Comparison of ENCODE assay signal across 1 cellular context in the genomic region with DNA sequence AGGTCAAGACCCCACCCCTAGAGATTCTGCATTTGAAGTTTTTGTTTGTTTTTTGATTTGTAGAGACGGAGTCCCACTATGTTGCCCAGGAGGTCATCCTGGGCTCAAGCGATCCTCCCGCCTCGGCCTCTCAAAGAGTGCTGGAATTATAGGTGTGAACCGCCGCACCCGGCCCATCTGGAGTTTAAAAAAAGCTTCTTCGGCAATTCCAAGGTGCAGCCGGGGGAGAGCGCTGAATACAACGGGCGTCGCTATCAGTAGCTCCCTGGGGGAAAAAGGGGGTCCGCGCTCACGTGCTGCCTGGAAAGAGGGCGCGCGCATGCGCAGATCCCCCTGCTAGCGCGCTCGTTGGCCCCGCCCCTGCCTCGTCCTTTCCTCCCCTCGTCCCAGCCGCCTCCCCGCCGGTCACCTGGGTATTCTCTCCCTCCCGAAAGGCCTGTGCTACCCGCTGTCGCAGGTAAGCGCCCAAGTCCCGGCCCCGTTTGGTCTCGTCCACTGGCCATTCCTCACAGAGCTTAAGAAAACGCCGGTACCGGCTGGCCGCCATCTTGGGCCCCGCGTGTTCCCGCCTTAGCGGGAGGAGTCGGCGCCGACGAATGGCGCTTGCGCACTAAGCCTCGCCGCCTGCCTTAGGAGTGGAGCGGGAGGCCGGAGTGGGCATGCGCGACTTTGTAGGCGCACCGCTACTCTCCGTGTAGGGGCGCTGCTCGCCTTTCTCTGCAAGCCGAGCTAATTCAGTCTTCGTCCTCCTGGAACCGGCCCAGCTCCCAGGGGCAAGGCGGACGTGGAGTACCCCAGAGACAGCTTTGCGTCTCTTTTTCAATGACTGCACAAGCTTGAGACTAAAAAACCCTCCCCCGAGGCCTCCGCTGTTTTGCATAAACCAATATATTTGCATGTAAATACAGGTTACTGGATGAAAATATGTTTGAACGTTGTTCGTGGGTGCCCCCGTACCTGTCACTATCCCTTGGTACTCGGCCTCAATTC.
TF ChIP-seq lines count a peak whose summit lies in the region.

UQCC2 (minus strand) TSS at position 561 of the 990 bp plus-strand sequence; CDS start at position 547, 14 bp downstream.

TF ChIP-seq in HepG2, 621 proteins besides CTCF, POLR2A, EP300 and RAD21 (continued from another document and continues in another):
- no peak for TF ChIP-seq ZNF562 (CRISPR knock-in tag; IDR thresholded peaks at IDR 0.05; ENCODE audit: borderline replicate concordance)
- TF ChIP-seq ZSCAN25 (CRISPR knock-in tag; IDR thresholded peaks at IDR 0.05), result no peak
- no peak for TF ChIP-seq SP2 (CRISPR knock-in tag; IDR thresholded peaks at IDR 0.05)
- no peak for TF ChIP-seq SOX13 (IDR thresholded peaks at IDR 0.05)
- TF ChIP-seq SOX13 (CRISPR knock-in tag; conservative IDR thresholded peaks at IDR 0.05 in 1 of 2, IDR thresholded peaks at IDR 0.05 in 1 of 2), result no peak; a peak in 1 of 4 replicates
- TF ChIP-seq ZSCAN21 (CRISPR knock-in tag; IDR thresholded peaks at IDR 0.05; ENCODE audit: borderline replicate concordance), result peak; percentile 84
- TF ChIP-seq SIX1 (CRISPR knock-in tag; IDR thresholded peaks at IDR 0.05; ENCODE audit: borderline replicate concordance), result peak; percentile 30; the same call in 1 of the 2 replicates
- TF ChIP-seq, protein P1, sequence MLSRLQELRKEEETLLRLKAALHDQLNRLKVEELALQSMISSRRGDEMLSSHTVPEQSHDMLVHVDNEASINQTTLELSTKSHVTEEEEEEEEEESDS (CRISPR knock-in tag; IDR thresholded peaks at IDR 0.05; ENCODE audit: borderline replicate concordance), result peak; percentile 96
- no peak for TF ChIP-seq CENPX (CRISPR knock-in tag; IDR thresholded peaks at IDR 0.05)
- peak; percentile 82 for TF ChIP-seq MEF2D (CRISPR knock-in tag; IDR thresholded peaks at IDR 0.05)
- TF ChIP-seq MED13 (CRISPR knock-in tag; IDR thresholded peaks at IDR 0.05), result peak; percentile 74
- peak; percentile 96 for TF ChIP-seq ZNF891 (CRISPR knock-in tag; IDR thresholded peaks at IDR 0.05)
- peak; percentile 98 for TF ChIP-seq ZSCAN31 (CRISPR knock-in tag; IDR thresholded peaks at IDR 0.05; ENCODE audit: low read depth)
- TF ChIP-seq, protein P2, sequence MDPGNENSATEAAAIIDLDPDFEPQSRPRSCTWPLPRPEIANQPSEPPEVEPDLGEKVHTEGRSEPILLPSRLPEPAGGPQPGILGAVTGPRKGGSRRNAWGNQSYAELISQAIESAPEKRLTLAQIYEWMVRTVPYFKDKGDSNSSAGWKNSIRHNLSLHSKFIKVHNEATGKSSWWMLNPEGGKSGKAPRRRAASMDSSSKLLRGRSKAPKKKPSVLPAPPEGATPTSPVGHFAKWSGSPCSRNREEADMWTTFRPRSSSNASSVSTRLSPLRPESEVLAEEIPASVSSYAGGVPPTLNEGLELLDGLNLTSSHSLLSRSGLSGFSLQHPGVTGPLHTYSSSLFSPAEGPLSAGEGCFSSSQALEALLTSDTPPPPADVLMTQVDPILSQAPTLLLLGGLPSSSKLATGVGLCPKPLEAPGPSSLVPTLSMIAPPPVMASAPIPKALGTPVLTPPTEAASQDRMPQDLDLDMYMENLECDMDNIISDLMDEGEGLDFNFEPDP (CRISPR knock-in tag; conservative IDR thresholded peaks at IDR 0.05), result no peak
- TF ChIP-seq FIP1L1 (IDR thresholded peaks at IDR 0.05; ENCODE audit: borderline replicate concordance, insufficient read depth, low read depth, low read length), result 0 out of 2 replicates have a peak, but pooled peaks have one; percentile 35
- no peak; the same call in 1 of the 2 replicates for TF ChIP-seq HDAC1 (CRISPR knock-in tag; IDR thresholded peaks at IDR 0.05)
- TF ChIP-seq TMF1 (CRISPR knock-in tag; IDR thresholded peaks at IDR 0.05; ENCODE audit: low read depth), result 0 out of 2 replicates have a peak, but pooled peaks have one; percentile 83
- TF ChIP-seq ZNF501 (CRISPR knock-in tag; IDR thresholded peaks at IDR 0.05), result peak; percentile 99
- TF ChIP-seq ZNF547 (CRISPR knock-in tag; IDR thresholded peaks at IDR 0.05), result peak; percentile 99
- no peak for TF ChIP-seq SRSF4 (IDR thresholded peaks at IDR 0.05; ENCODE audit: low read depth, low read length, poor library complexity, severe bottlenecking)
- TF ChIP-seq ARNTL (CRISPR knock-in tag; IDR thresholded peaks at IDR 0.05), result peak; percentile 80
- TF ChIP-seq ETV5 (CRISPR knock-in tag; IDR thresholded peaks at IDR 0.05; ENCODE audit: borderline replicate concordance), result peak; percentile 14; the same call in 1 of the 2 replicates
- TF ChIP-seq FOXC1 (CRISPR knock-in tag; IDR thresholded peaks at IDR 0.05; ENCODE audit: borderline replicate concordance), result peak; percentile 90; the same call in 1 of the 2 replicates
- TF ChIP-seq RNF2 (conservative IDR thresholded peaks at IDR 0.05; ENCODE audit: low read depth), result peak; percentile 92
- TF ChIP-seq, protein P3, sequence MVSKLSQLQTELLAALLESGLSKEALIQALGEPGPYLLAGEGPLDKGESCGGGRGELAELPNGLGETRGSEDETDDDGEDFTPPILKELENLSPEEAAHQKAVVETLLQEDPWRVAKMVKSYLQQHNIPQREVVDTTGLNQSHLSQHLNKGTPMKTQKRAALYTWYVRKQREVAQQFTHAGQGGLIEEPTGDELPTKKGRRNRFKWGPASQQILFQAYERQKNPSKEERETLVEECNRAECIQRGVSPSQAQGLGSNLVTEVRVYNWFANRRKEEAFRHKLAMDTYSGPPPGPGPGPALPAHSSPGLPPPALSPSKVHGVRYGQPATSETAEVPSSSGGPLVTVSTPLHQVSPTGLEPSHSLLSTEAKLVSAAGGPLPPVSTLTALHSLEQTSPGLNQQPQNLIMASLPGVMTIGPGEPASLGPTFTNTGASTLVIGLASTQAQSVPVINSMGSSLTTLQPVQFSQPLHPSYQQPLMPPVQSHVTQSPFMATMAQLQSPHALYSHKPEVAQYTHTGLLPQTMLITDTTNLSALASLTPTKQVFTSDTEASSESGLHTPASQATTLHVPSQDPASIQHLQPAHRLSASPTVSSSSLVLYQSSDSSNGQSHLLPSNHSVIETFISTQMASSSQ (IDR thresholded peaks at IDR 0.05; ENCODE audit: low read depth), result no peak
- TF ChIP-seq, protein P3 (CRISPR knock-in tag; IDR thresholded peaks at IDR 0.05; ENCODE audit: borderline replicate concordance), result peak; percentile 55; the same call in 1 of the 2 replicates
- peak; percentile 84; the same call in 1 of the 2 replicates for TF ChIP-seq KLF11 (CRISPR knock-in tag; IDR thresholded peaks at IDR 0.05)
- TF ChIP-seq, protein P4, sequence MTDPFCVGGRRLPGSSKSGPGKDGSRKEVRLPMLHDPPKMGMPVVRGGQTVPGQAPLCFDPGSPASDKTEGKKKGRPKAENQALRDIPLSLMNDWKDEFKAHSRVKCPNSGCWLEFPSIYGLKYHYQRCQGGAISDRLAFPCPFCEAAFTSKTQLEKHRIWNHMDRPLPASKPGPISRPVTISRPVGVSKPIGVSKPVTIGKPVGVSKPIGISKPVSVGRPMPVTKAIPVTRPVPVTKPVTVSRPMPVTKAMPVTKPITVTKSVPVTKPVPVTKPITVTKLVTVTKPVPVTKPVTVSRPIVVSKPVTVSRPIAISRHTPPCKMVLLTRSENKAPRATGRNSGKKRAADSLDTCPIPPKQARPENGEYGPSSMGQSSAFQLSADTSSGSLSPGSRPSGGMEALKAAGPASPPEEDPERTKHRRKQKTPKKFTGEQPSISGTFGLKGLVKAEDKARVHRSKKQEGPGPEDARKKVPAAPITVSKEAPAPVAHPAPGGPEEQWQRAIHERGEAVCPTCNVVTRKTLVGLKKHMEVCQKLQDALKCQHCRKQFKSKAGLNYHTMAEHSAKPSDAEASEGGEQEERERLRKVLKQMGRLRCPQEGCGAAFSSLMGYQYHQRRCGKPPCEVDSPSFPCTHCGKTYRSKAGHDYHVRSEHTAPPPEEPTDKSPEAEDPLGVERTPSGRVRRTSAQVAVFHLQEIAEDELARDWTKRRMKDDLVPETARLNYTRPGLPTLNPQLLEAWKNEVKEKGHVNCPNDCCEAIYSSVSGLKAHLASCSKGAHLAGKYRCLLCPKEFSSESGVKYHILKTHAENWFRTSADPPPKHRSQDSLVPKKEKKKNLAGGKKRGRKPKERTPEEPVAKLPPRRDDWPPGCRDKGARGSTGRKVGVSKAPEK (CRISPR knock-in tag; IDR thresholded peaks at IDR 0.05; ENCODE audit: borderline replicate concordance), result no peak
- no peak for TF ChIP-seq MTA1 (CRISPR knock-in tag; IDR thresholded peaks at IDR 0.05; ENCODE audit: borderline replicate concordance)
- TF ChIP-seq TRAFD1 (CRISPR knock-in tag; IDR thresholded peaks at IDR 0.05; ENCODE audit: borderline replicate concordance), result no peak
- no peak for TF ChIP-seq ZBTB43 (CRISPR knock-in tag; conservative IDR thresholded peaks at IDR 0.05)
- TF ChIP-seq, protein P5, sequence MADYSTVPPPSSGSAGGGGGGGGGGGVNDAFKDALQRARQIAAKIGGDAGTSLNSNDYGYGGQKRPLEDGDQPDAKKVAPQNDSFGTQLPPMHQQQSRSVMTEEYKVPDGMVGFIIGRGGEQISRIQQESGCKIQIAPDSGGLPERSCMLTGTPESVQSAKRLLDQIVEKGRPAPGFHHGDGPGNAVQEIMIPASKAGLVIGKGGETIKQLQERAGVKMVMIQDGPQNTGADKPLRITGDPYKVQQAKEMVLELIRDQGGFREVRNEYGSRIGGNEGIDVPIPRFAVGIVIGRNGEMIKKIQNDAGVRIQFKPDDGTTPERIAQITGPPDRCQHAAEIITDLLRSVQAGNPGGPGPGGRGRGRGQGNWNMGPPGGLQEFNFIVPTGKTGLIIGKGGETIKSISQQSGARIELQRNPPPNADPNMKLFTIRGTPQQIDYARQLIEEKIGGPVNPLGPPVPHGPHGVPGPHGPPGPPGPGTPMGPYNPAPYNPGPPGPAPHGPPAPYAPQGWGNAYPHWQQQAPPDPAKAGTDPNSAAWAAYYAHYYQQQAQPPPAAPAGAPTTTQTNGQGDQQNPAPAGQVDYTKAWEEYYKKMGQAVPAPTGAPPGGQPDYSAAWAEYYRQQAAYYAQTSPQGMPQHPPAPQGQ (CRISPR knock-in tag; IDR thresholded peaks at IDR 0.05; ENCODE audit: borderline replicate concordance), result 0 out of 2 replicates have a peak, but pooled peaks have one; percentile 57
- TF ChIP-seq IRF9 (CRISPR knock-in tag; IDR thresholded peaks at IDR 0.05; ENCODE audit: borderline replicate concordance), result peak; percentile 93; the same call in 1 of the 2 replicates
- no peak for TF ChIP-seq GABPA (IDR thresholded peaks at IDR 0.05; ENCODE audit: low read depth, low read length)
- TF ChIP-seq GABPA (CRISPR knock-in tag; IDR thresholded peaks at IDR 0.05; ENCODE audit: low read depth), result peak; percentile 33; the same call in 1 of the 2 replicates
- no peak for TF ChIP-seq CBX1 (IDR thresholded peaks at IDR 0.05; ENCODE audit: low read depth)
- no peak; the same call in 1 of the 2 replicates for TF ChIP-seq MZF1 (CRISPR knock-in tag; IDR thresholded peaks at IDR 0.05; ENCODE audit: borderline replicate concordance)
